Comparison of ENCODE assay signal across 1 cellular context in the genomic region with DNA sequence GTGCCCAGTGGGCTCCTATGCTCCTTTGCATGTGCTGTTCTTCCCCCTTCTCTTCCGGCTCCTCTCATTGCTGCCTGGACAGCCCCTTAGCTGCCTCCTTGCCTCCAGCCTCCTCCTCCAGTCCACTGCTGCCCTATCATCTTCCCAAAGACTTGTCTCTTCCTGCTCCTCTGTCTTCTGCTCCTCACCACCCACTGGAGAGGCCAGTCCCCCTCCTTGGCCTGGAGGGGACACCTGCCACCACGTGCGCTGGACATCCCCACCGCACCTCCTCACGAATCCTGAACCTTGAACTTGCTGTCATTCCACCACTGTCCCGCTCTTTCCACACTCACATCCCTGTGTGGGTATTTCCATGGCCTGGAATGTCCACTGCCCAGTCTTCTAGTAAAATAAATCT.
TF ChIP-seq lines count a peak whose summit lies in the region.

No MANE protein-coding gene starts in this region.

TF ChIP-seq in H1, 55 proteins besides CTCF, POLR2A, EP300 and RAD21:
- TF ChIP-seq RXRA (IDR thresholded peaks at IDR 0.05; ENCODE audit: insufficient read depth, low read depth, low read length) (no peak), SP2 (IDR thresholded peaks at IDR 0.05; ENCODE audit: low read length) (no peak), MAFK (IDR thresholded peaks at IDR 0.05; ENCODE audit: low read depth, low read length) (no peak), PHF8 (conservative IDR thresholded peaks at IDR 0.05; ENCODE audit: low read depth, low read length) (no peak), BACH1 (IDR thresholded peaks at IDR 0.05; ENCODE audit: low read length) (no peak), SIN3A (conservative IDR thresholded peaks at IDR 0.05 in 1 of 2, IDR thresholded peaks at IDR 0.05 in 1 of 2; ENCODE audit: low read depth in 1 of 2, low read length in 2 of 2) (no peak), BRCA1 (IDR thresholded peaks at IDR 0.05; ENCODE audit: low read depth, low read length) (no peak), POLR2AphosphoS5 (IDR thresholded peaks at IDR 0.05; ENCODE audit: low read depth, low read length) (no peak), TBP (IDR thresholded peaks at IDR 0.05; ENCODE audit: low read depth, low read length) (no peak), TEAD4 (IDR thresholded peaks at IDR 0.05; ENCODE audit: low read depth, low read length) (no peak), SUZ12 (IDR thresholded peaks at IDR 0.05; ENCODE audit: low read length) (no peak), FOSL1 (IDR thresholded peaks at IDR 0.05; ENCODE audit: insufficient read depth, low read depth, low read length) (no peak), SRF (IDR thresholded peaks at IDR 0.05; ENCODE audit: low read depth, low read length) (no peak), TAF1 (IDR thresholded peaks at IDR 0.05; ENCODE audit: low read depth, low read length) (no peak)
- TF ChIP-seq, protein P1, sequence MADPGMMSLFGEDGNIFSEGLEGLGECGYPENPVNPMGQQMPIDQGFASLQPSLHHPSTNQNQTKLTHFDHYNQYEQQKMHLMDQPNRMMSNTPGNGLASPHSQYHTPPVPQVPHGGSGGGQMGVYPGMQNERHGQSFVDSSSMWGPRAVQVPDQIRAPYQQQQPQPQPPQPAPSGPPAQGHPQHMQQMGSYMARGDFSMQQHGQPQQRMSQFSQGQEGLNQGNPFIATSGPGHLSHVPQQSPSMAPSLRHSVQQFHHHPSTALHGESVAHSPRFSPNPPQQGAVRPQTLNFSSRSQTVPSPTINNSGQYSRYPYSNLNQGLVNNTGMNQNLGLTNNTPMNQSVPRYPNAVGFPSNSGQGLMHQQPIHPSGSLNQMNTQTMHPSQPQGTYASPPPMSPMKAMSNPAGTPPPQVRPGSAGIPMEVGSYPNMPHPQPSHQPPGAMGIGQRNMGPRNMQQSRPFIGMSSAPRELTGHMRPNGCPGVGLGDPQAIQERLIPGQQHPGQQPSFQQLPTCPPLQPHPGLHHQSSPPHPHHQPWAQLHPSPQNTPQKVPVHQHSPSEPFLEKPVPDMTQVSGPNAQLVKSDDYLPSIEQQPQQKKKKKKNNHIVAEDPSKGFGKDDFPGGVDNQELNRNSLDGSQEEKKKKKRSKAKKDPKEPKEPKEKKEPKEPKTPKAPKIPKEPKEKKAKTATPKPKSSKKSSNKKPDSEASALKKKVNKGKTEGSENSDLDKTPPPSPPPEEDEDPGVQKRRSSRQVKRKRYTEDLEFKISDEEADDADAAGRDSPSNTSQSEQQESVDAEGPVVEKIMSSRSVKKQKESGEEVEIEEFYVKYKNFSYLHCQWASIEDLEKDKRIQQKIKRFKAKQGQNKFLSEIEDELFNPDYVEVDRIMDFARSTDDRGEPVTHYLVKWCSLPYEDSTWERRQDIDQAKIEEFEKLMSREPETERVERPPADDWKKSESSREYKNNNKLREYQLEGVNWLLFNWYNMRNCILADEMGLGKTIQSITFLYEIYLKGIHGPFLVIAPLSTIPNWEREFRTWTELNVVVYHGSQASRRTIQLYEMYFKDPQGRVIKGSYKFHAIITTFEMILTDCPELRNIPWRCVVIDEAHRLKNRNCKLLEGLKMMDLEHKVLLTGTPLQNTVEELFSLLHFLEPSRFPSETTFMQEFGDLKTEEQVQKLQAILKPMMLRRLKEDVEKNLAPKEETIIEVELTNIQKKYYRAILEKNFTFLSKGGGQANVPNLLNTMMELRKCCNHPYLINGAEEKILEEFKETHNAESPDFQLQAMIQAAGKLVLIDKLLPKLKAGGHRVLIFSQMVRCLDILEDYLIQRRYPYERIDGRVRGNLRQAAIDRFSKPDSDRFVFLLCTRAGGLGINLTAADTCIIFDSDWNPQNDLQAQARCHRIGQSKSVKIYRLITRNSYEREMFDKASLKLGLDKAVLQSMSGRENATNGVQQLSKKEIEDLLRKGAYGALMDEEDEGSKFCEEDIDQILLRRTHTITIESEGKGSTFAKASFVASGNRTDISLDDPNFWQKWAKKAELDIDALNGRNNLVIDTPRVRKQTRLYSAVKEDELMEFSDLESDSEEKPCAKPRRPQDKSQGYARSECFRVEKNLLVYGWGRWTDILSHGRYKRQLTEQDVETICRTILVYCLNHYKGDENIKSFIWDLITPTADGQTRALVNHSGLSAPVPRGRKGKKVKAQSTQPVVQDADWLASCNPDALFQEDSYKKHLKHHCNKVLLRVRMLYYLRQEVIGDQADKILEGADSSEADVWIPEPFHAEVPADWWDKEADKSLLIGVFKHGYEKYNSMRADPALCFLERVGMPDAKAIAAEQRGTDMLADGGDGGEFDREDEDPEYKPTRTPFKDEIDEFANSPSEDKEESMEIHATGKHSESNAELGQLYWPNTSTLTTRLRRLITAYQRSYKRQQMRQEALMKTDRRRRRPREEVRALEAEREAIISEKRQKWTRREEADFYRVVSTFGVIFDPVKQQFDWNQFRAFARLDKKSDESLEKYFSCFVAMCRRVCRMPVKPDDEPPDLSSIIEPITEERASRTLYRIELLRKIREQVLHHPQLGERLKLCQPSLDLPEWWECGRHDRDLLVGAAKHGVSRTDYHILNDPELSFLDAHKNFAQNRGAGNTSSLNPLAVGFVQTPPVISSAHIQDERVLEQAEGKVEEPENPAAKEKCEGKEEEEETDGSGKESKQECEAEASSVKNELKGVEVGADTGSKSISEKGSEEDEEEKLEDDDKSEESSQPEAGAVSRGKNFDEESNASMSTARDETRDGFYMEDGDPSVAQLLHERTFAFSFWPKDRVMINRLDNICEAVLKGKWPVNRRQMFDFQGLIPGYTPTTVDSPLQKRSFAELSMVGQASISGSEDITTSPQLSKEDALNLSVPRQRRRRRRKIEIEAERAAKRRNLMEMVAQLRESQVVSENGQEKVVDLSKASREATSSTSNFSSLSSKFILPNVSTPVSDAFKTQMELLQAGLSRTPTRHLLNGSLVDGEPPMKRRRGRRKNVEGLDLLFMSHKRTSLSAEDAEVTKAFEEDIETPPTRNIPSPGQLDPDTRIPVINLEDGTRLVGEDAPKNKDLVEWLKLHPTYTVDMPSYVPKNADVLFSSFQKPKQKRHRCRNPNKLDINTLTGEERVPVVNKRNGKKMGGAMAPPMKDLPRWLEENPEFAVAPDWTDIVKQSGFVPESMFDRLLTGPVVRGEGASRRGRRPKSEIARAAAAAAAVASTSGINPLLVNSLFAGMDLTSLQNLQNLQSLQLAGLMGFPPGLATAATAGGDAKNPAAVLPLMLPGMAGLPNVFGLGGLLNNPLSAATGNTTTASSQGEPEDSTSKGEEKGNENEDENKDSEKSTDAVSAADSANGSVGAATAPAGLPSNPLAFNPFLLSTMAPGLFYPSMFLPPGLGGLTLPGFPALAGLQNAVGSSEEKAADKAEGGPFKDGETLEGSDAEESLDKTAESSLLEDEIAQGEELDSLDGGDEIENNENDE (IDR thresholded peaks at IDR 0.05; ENCODE audit: insufficient replicate concordance, low read length): no peak
